12 cellular contexts compared by ENCODE assay signal in the genomic region with DNA sequence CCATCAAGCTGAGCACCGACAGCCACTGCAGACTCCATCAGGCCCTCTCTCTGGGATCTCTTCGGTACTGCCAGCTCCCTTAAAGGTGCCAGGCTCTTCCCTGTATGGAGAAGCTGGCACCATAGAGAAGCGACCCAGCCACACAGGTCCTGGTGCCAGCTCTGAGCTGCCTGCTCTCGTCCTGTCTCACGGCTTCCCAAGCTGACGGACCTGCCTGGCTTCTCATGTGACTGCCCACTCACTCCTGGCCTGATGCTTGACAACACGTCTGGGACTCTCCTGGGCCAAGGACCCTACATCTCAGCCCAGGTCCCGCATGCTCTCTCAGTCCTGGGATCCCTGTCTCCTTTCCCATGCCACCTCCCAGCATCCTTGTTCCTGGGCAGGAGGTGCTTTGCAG. TPM values are rescaled to one million over a fixed set of nuclear protein-coding genes. Genes with fewer than 3 reads are reported as not detected.
DNase-seq lines count a peak whose midpoint lies in the region; ATAC-seq, FAIRE-seq and TF ChIP-seq lines count a peak whose summit lies in the region.
"Had no signal": no experiment of that assay in that cellular context is flagged by ENCODE, and none has a peak within 500 bp of the region (broad histone marks: within the 10 kb centered on the region; RNA-seq: fewer than 3 reads in every experiment).

No MANE protein-coding gene starts in this region.

- DNase-seq in coronary artery (ENCODE audit: low spot score) (peak; percentile 88), lung (ENCODE audit: low spot score) (no peak), D721Med (ENCODE audit: insufficient read length, low spot score) (no peak), foreskin fibroblast (no peak), NCI-H1417 (lab: John Stamatoyannopoulos, UW) (no peak)
- DNase-seq: NCI-H1048, T1000 had no signal

- WGBS in lung, 2 donors, result 66 to 80% methylated on average over 8 of the region's 8 CpGs

- POLR2A ChIA-PET in HEK293 (lab: Yijun Ruan, JAX), result interaction anchor here (0.7 to 1.0 kb wide), 3 partner anchors 18 to 125 kb away, joined by 4 read pairs; a partner anchor contains a TSS

- CTCF ChIA-PET in HEK293 (lab: Yijun Ruan, JAX), result interaction anchor here (0.7 to 3.1 kb wide), 7 partner anchors 9 to 73 kb away, joined by 3 to 21 read pairs (median 10); no protein-coding TSS in a partner anchor

- ATAC-seq in lung (ENCODE audit: insufficient read depth, low FRiP score) (no peak), GM19023 (IDR thresholded peaks at IDR 0.05; ENCODE audit: unreplicated experiment) (no peak)
- ATAC-seq: natural killer cell treated with Interleukin-12 subunit alpha and Interleukin-12 subunit beta and Interleukin-15 and Interleukin-18, amount 100 ng/mL, for 72 hours had no signal

- no peak for FAIRE-seq in D721Med (lab: Jason Lieb, UNC)

- no peaks in the 10 kb centered on the region for H3K27me3 ChIP-seq in lung (ENCODE audit: control insufficient read depth, insufficient read depth)
- H3K27me3 ChIP-seq: cardiac muscle cell had no signal

- H3K4me1 ChIP-seq in HEK293 (ENCODE audit: control insufficient read depth, insufficient read depth, low read length), result peaks cover 8% of the 10 kb centered on the region
- H3K4me1 ChIP-seq in lung (ENCODE audit: control insufficient read depth in 2 of 2, insufficient read depth in 2 of 2, low read length in 2 of 2), result peaks cover 30 to 34% of the 10 kb centered on the region in 2 donors

- H3K4me3 ChIP-seq in HEK293 (ENCODE audit: low read depth, low read length) (no peak overlapping the region), coronary artery (peak overlapping the region; percentile 39), lung (no peak overlapping the region), skin epidermis (no peak overlapping the region), foreskin fibroblast (ENCODE audit: low read depth in 1 of 2, low read length in 2 of 2) (no peak overlapping the region)
- H3K4me3 ChIP-seq: cardiac muscle cell had no signal

- H3K27ac ChIP-seq in HEK293 (ENCODE audit: extremely low read depth, low read depth, low read length) (no peak overlapping the region), coronary artery (peak overlapping the region; percentile 96 to 98), lung (ENCODE audit: low read depth in 1 of 2, low read length in 1 of 2) (peak overlapping the region; percentile 86), skin epidermis (peak overlapping the region in 16 of 21 experiments; percentile 20 to 89 (median 70))

- TF ChIP-seq CTCF in HEK293 (tag by site-specific recombination; IDR thresholded peaks at IDR 0.05) (no peak), coronary artery (IDR thresholded peaks at IDR 0.05) (no peak), lung (IDR thresholded peaks at IDR 0.05; ENCODE audit: control extremely low read depth, extremely low read depth) (no peak), D721Med (IDR thresholded peaks at IDR 0.05; ENCODE audit: insufficient read depth, missing control alignments) (no peak), foreskin fibroblast (IDR thresholded peaks at IDR 0.05; ENCODE audit: low read depth, low read length) (no peak)

- H3K36me3 ChIP-seq in HEK293 (ENCODE audit: control insufficient read depth in 2 of 2, insufficient read depth in 1 of 2, low read length in 2 of 2) (no peaks in the 10 kb centered on the region), lung (ENCODE audit: control insufficient read depth in 2 of 2, insufficient read depth in 2 of 2, low read length in 2 of 2) (no peaks in the 10 kb centered on the region)
- H3K36me3 ChIP-seq: cardiac muscle cell had no signal

- H3K9me3 ChIP-seq in HEK293 (ENCODE audit: control insufficient read depth, insufficient read depth, low read depth, low read length), result no peaks in the 10 kb centered on the region
- no peaks in the 10 kb centered on the region for H3K9me3 ChIP-seq in lung (ENCODE audit: control insufficient read depth in 2 of 2, insufficient read depth in 1 of 2, low read length in 1 of 2)

TF ChIP-seq in HEK293, 187 proteins besides CTCF, POLR2A, EP300 and RAD21:
- TF ChIP-seq BCL11B (tag by site-specific recombination; IDR thresholded peaks at IDR 0.05; ENCODE audit: low read depth) (no peak), ZBTB20 (tag by site-specific recombination; IDR thresholded peaks at IDR 0.05) (0 out of 2 replicates have a peak, but pooled peaks have one; percentile 21)

RNA-seq across cellular contexts. Expression of a gene that starts 12.6 kb away (rescaled TPM):
- 10 to 100 TPM; 38.6 to 51.4 TPM for total RNA-seq in lung
- 10 to 100 TPM; 49.7 to 63.3 TPM for polyA plus RNA-seq in lung
- total RNA-seq: natural killer cell treated with Interleukin-12 subunit alpha and Interleukin-12 subunit beta and Interleukin-15 and Interleukin-18, amount 100 ng/mL, for 72 hours had no signal

RNA-seq across cellular contexts. Expression of a gene that starts 47.1 kb away (rescaled TPM):
- total RNA-seq in lung, result 10 to 100 TPM in 1 of 2 donors, not detected in 1; 12.1 TPM
- polyA plus RNA-seq in lung, result 10 to 100 TPM in 1 of 2 donors, 1 to 10 TPM in 1; 9.0 to 13.6 TPM
- total RNA-seq: cardiac muscle cell had no signal
- polyA plus RNA-seq: cardiac muscle cell had no signal
